20 cellular contexts compared by ENCODE assay signal in the genomic region with DNA sequence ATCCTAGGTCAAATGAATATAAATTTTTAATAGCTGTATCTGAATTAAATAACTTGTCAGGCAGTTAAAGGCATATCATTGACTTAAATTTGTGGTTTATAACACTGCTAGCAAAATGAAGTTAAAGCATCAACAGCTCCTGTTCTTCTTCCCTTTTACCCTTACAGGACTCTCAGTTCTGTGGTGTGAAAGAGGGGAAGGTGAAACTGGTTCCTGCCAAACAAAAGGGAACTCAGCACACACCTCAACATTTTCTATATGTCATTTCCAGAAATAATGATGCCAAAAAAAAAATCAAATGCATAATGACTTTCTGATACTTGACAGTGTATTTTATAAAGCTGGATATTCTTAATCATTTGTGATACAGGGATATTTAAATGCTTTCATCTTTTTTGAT.
A peak's percentile ranks its signal among the peaks of the same experiment; 100 is the strongest.
DNase-seq lines count a peak whose midpoint lies in the region; ATAC-seq and TF ChIP-seq lines count a peak whose summit lies in the region.
"Had no signal": no experiment of that assay in that cellular context is flagged by ENCODE, and none has a peak within 500 bp of the region (broad histone marks: within the 10 kb centered on the region; RNA-seq: fewer than 3 reads in every experiment).

No MANE protein-coding gene starts in this region.

- TF ChIP-seq CTCF in GM06990 (IDR thresholded peaks at IDR 0.05; ENCODE audit: insufficient read depth, low read length, poor library complexity, severe bottlenecking) = no peak
- TF ChIP-seq CTCF in OCI-LY1 (IDR thresholded peaks at IDR 0.05; ENCODE audit: low read length) = no peak

- peaks cover 3% of the 10 kb centered on the region; the same call in 1 of the 2 replicates for H3F3A ChIP-seq in OCI-LY1 (ENCODE audit: insufficient read depth, low read length)

- peak; percentile 41 for DNase-seq in GM06990 (ENCODE audit: extremely low read depth, insufficient read length)
- no peak for DNase-seq in SW 1271 (lab: John Stamatoyannopoulos, UW)
- no peak for DNase-seq in NCI-H1105 (lab: John Stamatoyannopoulos, UW)
- DNase-seq in activated CD4-positive, alpha-beta T cell treated with anti-CD3 and anti-CD28 coated beads, Interleukin-2, amount 50 U/mL, for 4 hours = no peak
- DNase-seq: activated CD4-positive, alpha-beta T cell treated with anti-CD3 and anti-CD28 coated beads for 1 hour; Calu3; kidney; NCI-H1930; NCI-H510A treated with DMSO at 0.1 percent for 48 hours; Peyer's patch; right lobe of liver; stimulated activated CD4-positive, alpha-beta T cell treated with anti-CD3 and anti-CD28 coated beads, Interleukin-2, amount 100 ng/mL, for 24 hours; stimulated activated CD8-positive, alpha-beta memory T cell treated with anti-CD3 and anti-CD28 coated beads, Interleukin-4, amount 100 ng/mL, for 48 hours; T-helper 17 cell; trophoblast cell had no signal

- peak overlapping the region; percentile 99 for H3K27ac ChIP-seq in OCI-LY1 (ENCODE audit: low read depth, low read length, poor library complexity, severe bottlenecking)
- H3K27ac ChIP-seq: HL-60, right lobe of liver had no signal

- H3K9me2 ChIP-seq in OCI-LY1 (ENCODE audit: low read depth, low read length) = no peaks in the 10 kb centered on the region

- no peaks in the 10 kb centered on the region for H3K9me3 ChIP-seq in OCI-LY1 (ENCODE audit: low read length)
- H3K9me3 ChIP-seq: Peyer's patch, right lobe of liver had no signal

- no peaks in the 10 kb centered on the region for H4K20me1 ChIP-seq in OCI-LY1 (ENCODE audit: insufficient read depth, low read length)

- H3K4me3 ChIP-seq in GM06990 (replicated peaks; ENCODE audit: low read depth, low read length) (no peak overlapping the region), OCI-LY1 (ENCODE audit: low read depth, low read length, poor library complexity, severe bottlenecking) (no peak overlapping the region)
- H3K4me3 ChIP-seq: Peyer's patch, right lobe of liver had no signal

- H3K9ac ChIP-seq in OCI-LY1 (ENCODE audit: low read length) = peak overlapping the region; percentile 38

- H3K4me1 ChIP-seq in OCI-LY1 (ENCODE audit: insufficient read depth, low read length, severe bottlenecking) = peaks cover 33% of the 10 kb centered on the region
- H3K4me1 ChIP-seq: right lobe of liver had no signal

- ATAC-seq in GM21447 (IDR thresholded peaks at IDR 0.05; ENCODE audit: unreplicated experiment) (peak; percentile 25), HG03175 (IDR thresholded peaks at IDR 0.05; ENCODE audit: unreplicated experiment) (peak; percentile 8), HG03045 (IDR thresholded peaks at IDR 0.05; ENCODE audit: unreplicated experiment) (no peak)
- ATAC-seq: right lobe of liver, T-helper 17 cell had no signal

- no peaks in the 10 kb centered on the region for H3K79me2 ChIP-seq in OCI-LY1 (ENCODE audit: insufficient read depth, low read length)

- H3K36me3 ChIP-seq in GM06990 (ENCODE audit: control insufficient read depth, insufficient read depth, low read length) = no peaks in the 10 kb centered on the region; the same call in 1 of the 2 replicates
- H3K36me3 ChIP-seq in OCI-LY1 (ENCODE audit: insufficient read depth, low read length) = peaks cover 28% of the 10 kb centered on the region
- H3K36me3 ChIP-seq: Peyer's patch, right lobe of liver had no signal

- H3K27me3 ChIP-seq in GM06990 (replicated peaks; ENCODE audit: control insufficient read depth, insufficient read depth, low read length) (no peaks in the 10 kb centered on the region), OCI-LY1 (ENCODE audit: insufficient read depth, low read length) (no peaks in the 10 kb centered on the region)
- H3K27me3 ChIP-seq: Peyer's patch, right lobe of liver had no signal

- no peak overlapping the region for H2AFZ ChIP-seq in OCI-LY1 (ENCODE audit: low read length)

- peak overlapping the region; percentile 48; the same call in 1 of the 2 replicates for H3K4me2 ChIP-seq in OCI-LY1 (ENCODE audit: low read length)
